Comparison of ENCODE assay signal across 8 cellular contexts in genomic region chr5:31854625-31855526, GRCh38.
A peak's percentile ranks its signal among the peaks of the same experiment; 100 is the strongest.
DNase-seq lines count a peak whose midpoint lies in the region; ATAC-seq and TF ChIP-seq lines count a peak whose summit lies in the region.

No MANE protein-coding gene starts in this region.

- H3K4me3 Mint-ChIP-seq in CD14-positive monocyte: peak overlapping the region; percentile 67 to 90

- intact Hi-C loops in CD14-positive monocyte (cut with micrococcal nuclease) (no loop called here), left ventricle myocardium superior (cut with micrococcal nuclease) (no loop called here)

- no peaks in the 10 kb centered on the region for H3K79me2 ChIP-seq in parathyroid adenoma

- H3K36me3 ChIP-seq in parathyroid adenoma (ENCODE audit: control insufficient read depth, insufficient read depth, low read length): no peaks in the 10 kb centered on the region

- H3K4me2 ChIP-seq in parathyroid adenoma (ENCODE audit: low read length): peak overlapping the region; percentile 85

- ATAC-seq in left ventricle myocardium superior (peak; percentile 86), GM19351 (IDR thresholded peaks at IDR 0.05; ENCODE audit: unreplicated experiment) (no peak)

- H3K4me1 Mint-ChIP-seq in CD14-positive monocyte: peaks cover 18% of the 10 kb centered on the region

- peak overlapping the region; percentile 54 for H3K4me3 ChIP-seq in parathyroid adenoma (ENCODE audit: low read depth, low read length)

- H3K27me3 ChIP-seq in parathyroid adenoma (ENCODE audit: control insufficient read depth, insufficient read depth, low read length): no peaks in the 10 kb centered on the region

- DNase-seq in CD14-positive monocyte (ENCODE audit: low spot score): no peak
- DNase-seq in NCI-H226: peak; percentile 94
- peak in 51 of 56 donors; percentile 5 to 73 (median 49) for DNase-seq in amygdala (lab: John Stamatoyannopoulos, UW)
- DNase-seq in left ventricle myocardium superior: peak; percentile 67
- no peak for DNase-seq in HuH-7 (ENCODE audit: low spot score)
- no peak for DNase-seq in NCI-H2227 (lab: John Stamatoyannopoulos, UW; ENCODE audit: unreplicated experiment)

- H2AFZ ChIP-seq in parathyroid adenoma: peak overlapping the region; percentile 79

- no peak overlapping the region for H3K9ac ChIP-seq in parathyroid adenoma

- H3K27me3 Mint-ChIP-seq in CD14-positive monocyte (ENCODE audit: low read depth in 3 of 3): peaks cover 36 to 47% (median 47%) of the 10 kb centered on the region in 3 donors

- TF ChIP-seq CTCF in CD14-positive monocyte (IDR thresholded peaks at IDR 0.05) (no peak), parathyroid adenoma (IDR thresholded peaks at IDR 0.05) (no peak)

- H3K9me3 ChIP-seq in parathyroid adenoma (ENCODE audit: control insufficient read depth, low read length): no peaks in the 10 kb centered on the region

- H3K27ac ChIP-seq in parathyroid adenoma: no peak overlapping the region

- H3K36me3 Mint-ChIP-seq in CD14-positive monocyte: peaks cover 0 to 2% of the 10 kb centered on the region in 2 donors

- no peaks in the 10 kb centered on the region for H3K4me1 ChIP-seq in parathyroid adenoma

- peaks cover 13 to 33% (median 26%) of the 10 kb centered on the region in 7 donors for H3K9me3 Mint-ChIP-seq in CD14-positive monocyte

- peak overlapping the region in 1 of 7 donors; percentile 7 for H3K27ac Mint-ChIP-seq in CD14-positive monocyte

Comparison
In these comparisons a context has a peak if more than half of its experiments do, and no peak if none do; other contexts are left out.
1. DNase-seq: peak in NCI-H226 (single experiment), amygdala (51 of 56) and left ventricle myocardium superior (single experiment); none in CD14-positive monocyte (single experiment), HuH-7 (single experiment) and NCI-H2227 (single experiment).